ENCODE assay signal across 1 cellular context in genomic region chr6:30979076-30979475, GRCh38.
TF ChIP-seq lines count a peak whose summit lies in the region.

No MANE protein-coding gene starts in this region.

TF ChIP-seq in HEK293, 187 proteins besides CTCF, POLR2A, EP300 and RAD21 (continued from another document):
- TF ChIP-seq, protein P1, sequence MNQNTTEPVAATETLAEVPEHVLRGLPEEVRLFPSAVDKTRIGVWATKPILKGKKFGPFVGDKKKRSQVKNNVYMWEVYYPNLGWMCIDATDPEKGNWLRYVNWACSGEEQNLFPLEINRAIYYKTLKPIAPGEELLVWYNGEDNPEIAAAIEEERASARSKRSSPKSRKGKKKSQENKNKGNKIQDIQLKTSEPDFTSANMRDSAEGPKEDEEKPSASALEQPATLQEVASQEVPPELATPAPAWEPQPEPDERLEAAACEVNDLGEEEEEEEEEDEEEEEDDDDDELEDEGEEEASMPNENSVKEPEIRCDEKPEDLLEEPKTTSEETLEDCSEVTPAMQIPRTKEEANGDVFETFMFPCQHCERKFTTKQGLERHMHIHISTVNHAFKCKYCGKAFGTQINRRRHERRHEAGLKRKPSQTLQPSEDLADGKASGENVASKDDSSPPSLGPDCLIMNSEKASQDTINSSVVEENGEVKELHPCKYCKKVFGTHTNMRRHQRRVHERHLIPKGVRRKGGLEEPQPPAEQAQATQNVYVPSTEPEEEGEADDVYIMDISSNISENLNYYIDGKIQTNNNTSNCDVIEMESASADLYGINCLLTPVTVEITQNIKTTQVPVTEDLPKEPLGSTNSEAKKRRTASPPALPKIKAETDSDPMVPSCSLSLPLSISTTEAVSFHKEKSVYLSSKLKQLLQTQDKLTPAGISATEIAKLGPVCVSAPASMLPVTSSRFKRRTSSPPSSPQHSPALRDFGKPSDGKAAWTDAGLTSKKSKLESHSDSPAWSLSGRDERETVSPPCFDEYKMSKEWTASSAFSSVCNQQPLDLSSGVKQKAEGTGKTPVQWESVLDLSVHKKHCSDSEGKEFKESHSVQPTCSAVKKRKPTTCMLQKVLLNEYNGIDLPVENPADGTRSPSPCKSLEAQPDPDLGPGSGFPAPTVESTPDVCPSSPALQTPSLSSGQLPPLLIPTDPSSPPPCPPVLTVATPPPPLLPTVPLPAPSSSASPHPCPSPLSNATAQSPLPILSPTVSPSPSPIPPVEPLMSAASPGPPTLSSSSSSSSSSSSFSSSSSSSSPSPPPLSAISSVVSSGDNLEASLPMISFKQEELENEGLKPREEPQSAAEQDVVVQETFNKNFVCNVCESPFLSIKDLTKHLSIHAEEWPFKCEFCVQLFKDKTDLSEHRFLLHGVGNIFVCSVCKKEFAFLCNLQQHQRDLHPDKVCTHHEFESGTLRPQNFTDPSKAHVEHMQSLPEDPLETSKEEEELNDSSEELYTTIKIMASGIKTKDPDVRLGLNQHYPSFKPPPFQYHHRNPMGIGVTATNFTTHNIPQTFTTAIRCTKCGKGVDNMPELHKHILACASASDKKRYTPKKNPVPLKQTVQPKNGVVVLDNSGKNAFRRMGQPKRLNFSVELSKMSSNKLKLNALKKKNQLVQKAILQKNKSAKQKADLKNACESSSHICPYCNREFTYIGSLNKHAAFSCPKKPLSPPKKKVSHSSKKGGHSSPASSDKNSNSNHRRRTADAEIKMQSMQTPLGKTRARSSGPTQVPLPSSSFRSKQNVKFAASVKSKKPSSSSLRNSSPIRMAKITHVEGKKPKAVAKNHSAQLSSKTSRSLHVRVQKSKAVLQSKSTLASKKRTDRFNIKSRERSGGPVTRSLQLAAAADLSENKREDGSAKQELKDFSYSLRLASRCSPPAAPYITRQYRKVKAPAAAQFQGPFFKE (tag by site-specific recombination; IDR thresholded peaks at IDR 0.05; ENCODE audit: borderline replicate concordance), result no peak
- no peak for TF ChIP-seq ZNF335 (tag by site-specific recombination; conservative IDR thresholded peaks at IDR 0.05)
- no peak for TF ChIP-seq ZNF354C (tag by site-specific recombination; IDR thresholded peaks at IDR 0.05; ENCODE audit: borderline replicate concordance, low read depth)
- no peak for TF ChIP-seq MZF1 (tag by site-specific recombination; IDR thresholded peaks at IDR 0.05; ENCODE audit: borderline replicate concordance)
- TF ChIP-seq ZNF16 (tag by site-specific recombination; IDR thresholded peaks at IDR 0.05; ENCODE audit: low read depth), result no peak
- TF ChIP-seq REPIN1 (tag by site-specific recombination; IDR thresholded peaks at IDR 0.05; ENCODE audit: low read depth), result no peak
- TF ChIP-seq ZNF292 (tag by site-specific recombination; IDR thresholded peaks at IDR 0.05; ENCODE audit: borderline replicate concordance, low read depth), result no peak
- no peak for TF ChIP-seq ZNF558 (tag by site-specific recombination; IDR thresholded peaks at IDR 0.05)
- no peak for TF ChIP-seq ZNF239 (tag by site-specific recombination; IDR thresholded peaks at IDR 0.05)
- TF ChIP-seq, protein P2, sequence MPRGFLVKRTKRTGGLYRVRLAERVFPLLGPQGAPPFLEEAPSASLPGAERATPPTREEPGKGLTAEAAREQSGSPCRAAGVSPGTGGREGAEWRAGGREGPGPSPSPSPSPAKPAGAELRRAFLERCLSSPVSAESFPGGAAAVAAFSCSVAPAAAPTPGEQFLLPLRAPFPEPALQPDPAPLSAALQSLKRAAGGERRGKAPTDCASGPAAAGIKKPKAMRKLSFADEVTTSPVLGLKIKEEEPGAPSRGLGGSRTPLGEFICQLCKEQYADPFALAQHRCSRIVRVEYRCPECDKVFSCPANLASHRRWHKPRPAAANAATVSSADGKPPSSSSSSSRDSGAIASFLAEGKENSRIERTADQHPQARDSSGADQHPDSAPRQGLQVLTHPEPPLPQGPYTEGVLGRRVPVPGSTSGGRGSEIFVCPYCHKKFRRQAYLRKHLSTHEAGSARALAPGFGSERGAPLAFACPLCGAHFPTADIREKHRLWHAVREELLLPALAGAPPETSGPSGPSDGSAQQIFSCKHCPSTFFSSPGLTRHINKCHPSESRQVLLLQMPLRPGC (tag by site-specific recombination; IDR thresholded peaks at IDR 0.05), result no peak
- TF ChIP-seq ZNF133 (tag by site-specific recombination; IDR thresholded peaks at IDR 0.05), result no peak
- 0 out of 2 replicates have a peak, but pooled peaks have one; percentile 33 for TF ChIP-seq WT1 (tag by site-specific recombination; IDR thresholded peaks at IDR 0.05)
- no peak for TF ChIP-seq ZNF623 (tag by site-specific recombination; IDR thresholded peaks at IDR 0.05)
